Comparison of ENCODE assay signal across 9 cellular contexts in genomic region chr14:79809849-79810612, GRCh38.
DNase-seq lines count a peak whose midpoint lies in the region; ATAC-seq and TF ChIP-seq lines count a peak whose summit lies in the region.
"Had no signal": no experiment of that assay in that cellular context is flagged by ENCODE, and none has a peak within 500 bp of the region (broad histone marks: within the 10 kb centered on the region; RNA-seq: fewer than 3 reads in every experiment).

No MANE protein-coding gene starts in this region.

- H3K4me3 ChIP-seq in choroid plexus epithelial cell (ENCODE audit: low read depth, low read length): no peak overlapping the region

- DNase-seq in NCI-H187 treated with DMSO at 0.1 percent for 48 hours (lab: John Stamatoyannopoulos, UW) (peak; percentile 85), choroid plexus epithelial cell (ENCODE audit: low read depth) (peak; percentile 73), pons (ENCODE audit: low spot score) (peak; percentile 86), omental fat pad (ENCODE audit: low spot score) (no peak), immature natural killer cell (no peak)
- DNase-seq in stimulated activated CD4-positive, alpha-beta T cell treated with anti-CD3 and anti-CD28 coated beads, Interleukin-2, amount 100 ng/mL, for 24 hours: no peak
- DNase-seq: stimulated activated CD8-positive, alpha-beta memory T cell treated with anti-CD3 and anti-CD28 coated beads, Interleukin-4, amount 100 ng/mL, for 48 hours had no signal

- no peak overlapping the region for H3K4me3 Mint-ChIP-seq in immature natural killer cell
- H3K4me3 Mint-ChIP-seq: central memory CD8-positive, alpha-beta T cell had no signal

- no peak for ATAC-seq in omental fat pad (ENCODE audit: low FRiP score)

- TF ChIP-seq CTCF in GM12873 (IDR thresholded peaks at IDR 0.05; ENCODE audit: insufficient read depth, low read depth, low read length, missing control alignments) (peak; percentile 14), choroid plexus epithelial cell (conservative IDR thresholded peaks at IDR 0.05; ENCODE audit: low read depth, low read length) (peak; percentile 61), omental fat pad (IDR thresholded peaks at IDR 0.05) (no peak)

- H3K9me3 Mint-ChIP-seq in immature natural killer cell: peaks cover 0 to 10% (median 4%) of the 10 kb centered on the region in 6 donors
- H3K9me3 Mint-ChIP-seq: central memory CD8-positive, alpha-beta T cell had no signal

- no peaks in the 10 kb centered on the region for H3K36me3 Mint-ChIP-seq in immature natural killer cell

- H3K27me3 Mint-ChIP-seq in immature natural killer cell (ENCODE audit: low read depth in 3 of 3): peaks cover 0 to 3% (median 0%) of the 10 kb centered on the region in 3 donors
- H3K27me3 Mint-ChIP-seq: central memory CD8-positive, alpha-beta T cell had no signal

- no peak overlapping the region for H3K27ac Mint-ChIP-seq in immature natural killer cell

- no peaks in the 10 kb centered on the region for H3K4me1 Mint-ChIP-seq in immature natural killer cell
- H3K4me1 Mint-ChIP-seq: central memory CD8-positive, alpha-beta T cell had no signal

Comparison
In these comparisons a context has a peak if more than half of its experiments do, and no peak if none do; other contexts are left out.
1. CTCF ChIP-seq: peak in GM12873 (single experiment) and choroid plexus epithelial cell (single experiment); none in omental fat pad (0 of 3).
2. DNase-seq: peak in NCI-H187 treated with DMSO at 0.1 percent for 48 hours (single experiment), choroid plexus epithelial cell (single experiment) and pons (single experiment); none in omental fat pad (single experiment), stimulated activated CD4-positive, alpha-beta T cell treated with anti-CD3 and anti-CD28 coated beads, Interleukin-2, amount 100 ng/mL, for 24 hours (0 of 2) and immature natural killer cell (0 of 3).